In genomic region chr3:33392703-33393125, GRCh38 we compare ENCODE assay signal across 1 cellular context.
A peak's percentile ranks its signal among the peaks of the same experiment; 100 is the strongest.
TF ChIP-seq lines count a peak whose summit lies in the region.

No MANE protein-coding gene starts in this region.

TF ChIP-seq in SK-N-SH, 30 proteins besides CTCF, POLR2A, EP300 and RAD21 (continued from another document):
- TF ChIP-seq REST (IDR thresholded peaks at IDR 0.05; ENCODE audit: low read depth, low read length) (no peak), FOSL2 (IDR thresholded peaks at IDR 0.05; ENCODE audit: borderline replicate concordance, low read depth) (peak; percentile 92), YY1 (IDR thresholded peaks at IDR 0.05; ENCODE audit: low read depth) (no peak), JUND (IDR thresholded peaks at IDR 0.05) (peak; percentile 73), FOXM1 (IDR thresholded peaks at IDR 0.05; ENCODE audit: low read depth) (no peak), USF1 (IDR thresholded peaks at IDR 0.05; ENCODE audit: borderline replicate concordance, low read depth) (peak; percentile 74), NRF1 (IDR thresholded peaks at IDR 0.05; ENCODE audit: low read depth, low read length) (no peak), EZH2phosphoT487 (IDR thresholded peaks at IDR 0.05; ENCODE audit: borderline replicate concordance, low read depth) (no peak), MEF2A (IDR thresholded peaks at IDR 0.05; ENCODE audit: borderline replicate concordance, low read depth) (no peak), SIN3A (IDR thresholded peaks at IDR 0.05; ENCODE audit: borderline replicate concordance, low read depth, low read length) (0 out of 2 replicates have a peak, but pooled peaks have one; percentile 17), GATA2 (CRISPR knock-in tag; IDR thresholded peaks at IDR 0.05) (no peak), ELF1 (IDR thresholded peaks at IDR 0.05) (no peak), PBX3 (IDR thresholded peaks at IDR 0.05) (peak; percentile 27; the same call in 1 of the 2 replicates), NFIC (IDR thresholded peaks at IDR 0.05; ENCODE audit: borderline replicate concordance) (peak; percentile 68), TAF1 (IDR thresholded peaks at IDR 0.05; ENCODE audit: borderline replicate concordance, low read depth, low read length) (0 out of 2 replicates have a peak, but pooled peaks have one; percentile 19), TCF12 (IDR thresholded peaks at IDR 0.05) (peak; percentile 61), USF2 (IDR thresholded peaks at IDR 0.05; ENCODE audit: borderline replicate concordance, low read depth, low read length) (no peak), RXRA (IDR thresholded peaks at IDR 0.05; ENCODE audit: borderline replicate concordance, low read depth) (peak; percentile 50; the same call in 1 of the 2 replicates), IRF3 (IDR thresholded peaks at IDR 0.05; ENCODE audit: low read depth, low read length) (no peak)
